ENCODE assay signal across 26 cellular contexts in genomic region chr2:193542762-193543161, GRCh38.
DNase-seq lines count a peak whose midpoint lies in the region; ATAC-seq, FAIRE-seq and TF ChIP-seq lines count a peak whose summit lies in the region.
"Had no signal": no experiment of that assay in that cellular context is flagged by ENCODE, and none has a peak within 500 bp of the region (broad histone marks: within the 10 kb centered on the region; RNA-seq: fewer than 3 reads in every experiment).

No MANE protein-coding gene starts in this region.

- no peak overlapping the region for H3K4me2 ChIP-seq in GM12878 (ENCODE audit: control insufficient read depth, insufficient read depth)
- H3K4me2 ChIP-seq: A549 had no signal

- H3K27ac ChIP-seq in GM12878 (ENCODE audit: control insufficient read depth, insufficient read depth) = no peak overlapping the region
- H3K27ac ChIP-seq: A549, WERI-Rb-1 had no signal

- no peaks in the 10 kb centered on the region for H3K27me3 Mint-ChIP-seq in MCF 10A (ENCODE audit: insufficient read depth, unreplicated experiment)
- H3K27me3 Mint-ChIP-seq: naive B cell; stimulated activated naive CD8-positive, alpha-beta T cell treated with anti-CD3 and anti-CD28 coated beads, Interleukin-15, amount 100 ng/mL, for 72 hours; type B pancreatic cell had no signal

- SMC1A ChIA-PET in GM12878 (lab: Charles Lee; ENCODE audit: uncharacterized antibody, unreplicated experiment) = interaction anchor here (0.7 to 2.1 kb wide), 5 partner anchors 14 to 32 kb away, joined by 3 to 6 read pairs (median 3); no protein-coding TSS in a partner anchor

- FAIRE-seq in GM12878 (lab: Jason Lieb, UNC) = no peak
- FAIRE-seq: A549, colon had no signal

- CTCF ChIA-PET in GM12878 (lab: Yijun Ruan, JAX) = interaction anchor here (0.6 kb wide), 1 partner anchor 316 kb away, joined by 3 read pairs; no protein-coding TSS in a partner anchor
- CTCF ChIA-PET in MCF 10A (lab: Yijun Ruan, JAX) = no interaction called here

- DNase-seq in NCI-H2081 (lab: John Stamatoyannopoulos, UW) (peak; percentile 29 to 73), NCI-H2081 treated with DMSO at 0.1 percent for 48 hours (lab: John Stamatoyannopoulos, UW) (no peak), NCI-H2171 (lab: John Stamatoyannopoulos, UW) (peak; percentile 93), GM12878 (ENCODE audit: low read depth, low spot score) (no peak), HuH-7 (ENCODE audit: low spot score) (no peak), MCF 10A (ENCODE audit: unreplicated experiment) (no peak)
- DNase-seq: activated CD4-positive, alpha-beta T cell treated with anti-CD3 and anti-CD28 coated beads, Interleukin-2, amount 50 U/mL, for 4 hours; activated naive CD4-positive, alpha-beta T cell treated with anti-CD3 and anti-CD28 coated beads, Interleukin-2, amount 50 U/mL, for 16 hours; hypothalamus; kidney; mammary epithelial cell; MG63; naive B cell; NCI-H2227 treated with DMSO at 0.1 percent for 48 hours; stimulated activated CD4-positive, alpha-beta T cell treated with anti-CD3 and anti-CD28 coated beads, Interleukin-1b, Interleukin-23, amount 100 ng/mL, for 48 hours; stimulated activated naive CD8-positive, alpha-beta T cell treated with anti-CD3 and anti-CD28 coated beads, Interleukin-15, amount 100 ng/mL, for 72 hours; WERI-Rb-1 had no signal

- H3K36me3 ChIP-seq in GM12878 (ENCODE audit: control insufficient read depth in 2 of 2, insufficient read depth in 2 of 2, low read length in 1 of 2) = no peaks in the 10 kb centered on the region
- H3K36me3 ChIP-seq: MG63, WERI-Rb-1 had no signal

- no peaks in the 10 kb centered on the region for H3K9me3 ChIP-seq in GM12878 (replicated peaks; ENCODE audit: control insufficient read depth, insufficient read depth, low read length)
- H3K9me3 ChIP-seq: A549, MG63 had no signal

- H3K4me1 ChIP-seq in GM12878 (ENCODE audit: control insufficient read depth, insufficient read depth, low read length) = no peaks in the 10 kb centered on the region
- H3K4me1 ChIP-seq: A549 had no signal

- no peak overlapping the region for H3K27ac Mint-ChIP-seq in MCF 10A (ENCODE audit: low read depth, unreplicated experiment)
- H3K27ac Mint-ChIP-seq: CD14-positive monocyte; stimulated activated naive CD8-positive, alpha-beta T cell treated with anti-CD3 and anti-CD28 coated beads, Interleukin-15, amount 100 ng/mL, for 72 hours; T-helper 1 cell treated with Interleukin-12 subunit alpha and Interleukin-12 subunit beta and Interleukin-4 antibody, amounts not matched to agents 30 μg/mL and 1 μg/mL, for 36 hours; type B pancreatic cell had no signal

- no peaks in the 10 kb centered on the region for H4K20me1 ChIP-seq in GM12878 (ENCODE audit: control insufficient read depth, insufficient read depth)

- RAD21 ChIA-PET in GM12878 (lab: Charles Lee; ENCODE audit: unreplicated experiment) = no interaction called here

- no peak overlapping the region for H2AFZ ChIP-seq in GM12878 (ENCODE audit: control insufficient read depth, low read depth, low read length)

- H3K9me3 Mint-ChIP-seq in MCF 10A (ENCODE audit: unreplicated experiment) = peaks cover 4% of the 10 kb centered on the region
- H3K9me3 Mint-ChIP-seq: T-helper 1 cell treated with Interleukin-12 subunit alpha and Interleukin-12 subunit beta and Interleukin-4 antibody, amounts not matched to agents 30 μg/mL and 1 μg/mL, for 36 hours had no signal

- no peak for TF ChIP-seq CTCF in GM12878 (IDR thresholded peaks at IDR 0.05 in 2 of 3, conservative IDR thresholded peaks at IDR 0.05 in 1 of 3; ENCODE audit: control insufficient read depth in 2 of 3, extremely low read depth in 1 of 3, insufficient read depth in 1 of 3, low read depth in 3 of 3, low read length in 3 of 3)
- no peak for TF ChIP-seq CTCF in MCF 10A (IDR thresholded peaks at IDR 0.05; ENCODE audit: unreplicated experiment)

- no peak overlapping the region for H3K9ac ChIP-seq in GM12878 (ENCODE audit: control insufficient read depth, insufficient read depth, low read length)

- in situ Hi-C loops in GM12878 (cut with MboI) = no loop called here

- H3K79me2 ChIP-seq in GM12878 (ENCODE audit: control insufficient read depth, insufficient read depth, low read length) = no peaks in the 10 kb centered on the region

- no peak for TF ChIP-seq RAD21 in GM12878 (IDR thresholded peaks at IDR 0.05; ENCODE audit: insufficient read depth, low read depth, low read length)

- no peak for TF ChIP-seq EP300 in GM12878 (IDR thresholded peaks at IDR 0.05; ENCODE audit: borderline replicate concordance in 1 of 2, control insufficient read depth in 1 of 2, low read depth in 2 of 2, low read length in 2 of 2)

- 42% methylated on average over 3 of the region's 3 CpGs for WGBS in GM12878 (ENCODE audit: insufficient coverage, insufficient replicate concordance, low lambda C conversion rate, missing lambda C conversion rate)

- no peak overlapping the region for H3K4me3 Mint-ChIP-seq in MCF 10A (ENCODE audit: unreplicated experiment)
- H3K4me3 Mint-ChIP-seq: CD14-positive monocyte; stimulated activated naive CD8-positive, alpha-beta T cell treated with anti-CD3 and anti-CD28 coated beads, Interleukin-15, amount 100 ng/mL, for 72 hours; T-helper 1 cell treated with Interleukin-12 subunit alpha and Interleukin-12 subunit beta and Interleukin-4 antibody, amounts not matched to agents 30 μg/mL and 1 μg/mL, for 36 hours; type B pancreatic cell had no signal

- no peaks in the 10 kb centered on the region for H3K27me3 ChIP-seq in GM12878 (replicated peaks in 1 of 2; ENCODE audit: control insufficient read depth in 2 of 2, insufficient read depth in 2 of 2, low read length in 1 of 2)
- H3K27me3 ChIP-seq: MG63 had no signal

- no peak for TF ChIP-seq POLR2A in GM12878 (IDR thresholded peaks at IDR 0.05; ENCODE audit: low read depth, low read length)

- BruUV-seq in GM12878 (replicated peaks; lab: Mats Ljungman, UMichigan) = no TSS peak
- no TSS peak for BruUV-seq in MCF 10A (replicated peaks; lab: Mats Ljungman, UMichigan)

- H3K4me3 ChIP-seq in GM12878 = no peak overlapping the region
- H3K4me3 ChIP-seq: A549, MG63 had no signal

- H3K36me3 Mint-ChIP-seq in MCF 10A (ENCODE audit: insufficient read depth, unreplicated experiment) = no peaks in the 10 kb centered on the region
- H3K36me3 Mint-ChIP-seq: CD14-positive monocyte, naive B cell, type B pancreatic cell had no signal

- ATAC-seq in HG02798 (IDR thresholded peaks at IDR 0.05; ENCODE audit: poor library complexity, unreplicated experiment) (peak; percentile 35), GM12878 (peak; percentile 33; the same call in 2 of the 3 replicates), HG03439 (IDR thresholded peaks at IDR 0.05; ENCODE audit: unreplicated experiment) (no peak)
- ATAC-seq: A549; Right ventricle myocardium inferior; sciatic nerve; stimulated activated naive CD8-positive, alpha-beta T cell treated with anti-CD3 and anti-CD28 coated beads, Interleukin-15, amount 100 ng/mL, for 72 hours had no signal

- no peaks in the 10 kb centered on the region for H3K4me1 Mint-ChIP-seq in MCF 10A (ENCODE audit: insufficient read depth, unreplicated experiment)
- H3K4me1 Mint-ChIP-seq: CD14-positive monocyte; stimulated activated naive CD8-positive, alpha-beta T cell treated with anti-CD3 and anti-CD28 coated beads, Interleukin-15, amount 100 ng/mL, for 72 hours had no signal

- POLR2A ChIA-PET in GM12878 (lab: Charles Lee) (no interaction called here), MCF 10A (lab: Yijun Ruan, JAX) (no interaction called here)

- intact Hi-C loops in GM12878 (cut with micrococcal nuclease; ENCODE audit: unreplicated experiment) (no loop called here), MCF 10A (cut with micrococcal nuclease) (no loop called here)

TF ChIP-seq in GM12878, 131 proteins besides CTCF, POLR2A, EP300 and RAD21:
- TF ChIP-seq JUND (IDR thresholded peaks at IDR 0.05; ENCODE audit: low read depth, low read length) = no peak
- TF ChIP-seq IKZF1 (conservative IDR thresholded peaks at IDR 0.05) = peak; percentile 33; the same call in 1 of the 2 replicates

Comparison
In these comparisons a context has a peak if more than half of its experiments do, and no peak if none do; other contexts are left out.
1. DNase-seq: peak in NCI-H2081 (2 of 2) and NCI-H2171 (single experiment); none in NCI-H2081 treated with DMSO at 0.1 percent for 48 hours (single experiment), GM12878 (single experiment), HuH-7 (single experiment) and MCF 10A (single experiment).